Comparison of ENCODE assay signal across 8 cellular contexts in the genomic region with DNA sequence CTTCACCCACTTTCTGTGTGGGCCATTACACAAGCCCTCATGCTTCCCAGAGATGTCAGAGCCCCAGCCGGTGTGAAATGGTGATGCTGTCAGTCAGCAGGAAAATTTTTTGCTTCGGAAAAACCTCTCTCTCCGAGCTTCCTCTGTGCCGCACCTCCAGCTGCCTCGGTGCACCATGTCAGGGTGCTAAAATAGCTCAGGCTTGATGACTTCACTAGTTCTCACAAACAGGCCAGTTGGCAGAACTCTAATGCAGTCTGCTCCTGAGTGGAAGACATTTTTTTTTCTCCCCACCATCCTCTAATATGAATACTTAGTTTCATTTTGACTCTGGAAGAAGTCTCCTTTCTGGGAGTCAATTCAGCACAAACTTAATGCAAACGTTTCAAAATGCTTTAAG.
DNase-seq lines count a peak whose midpoint lies in the region; ATAC-seq, FAIRE-seq and TF ChIP-seq lines count a peak whose summit lies in the region.

No MANE protein-coding gene starts in this region.

- peak overlapping the region; percentile 49 for H3K9ac ChIP-seq in astrocyte (ENCODE audit: low read length)

- no peak overlapping the region for H2AFZ ChIP-seq in astrocyte (ENCODE audit: low read depth, low read length)

- H3K27ac Mint-ChIP-seq in astrocyte (ENCODE audit: unreplicated experiment): peak overlapping the region; percentile 93

- DNase-seq in EH (ENCODE audit: low read depth) (peak; percentile 53), astrocyte (ENCODE audit: low read depth) (peak; percentile 79), medulla oblongata (ENCODE audit: extremely low spot score) (peak; percentile 66), thoracic aorta (ENCODE audit: low spot score) (peak; percentile 27), NCI-H1694 (lab: John Stamatoyannopoulos, UW) (no peak), NCI-H748 (lab: John Stamatoyannopoulos, UW; ENCODE audit: unreplicated experiment) (no peak)
- DNase-seq in Jurkat, Clone E6-1 (ENCODE audit: low read depth, low spot score): peak; percentile 67

- peaks cover 2% of the 10 kb centered on the region for H3K9me3 Mint-ChIP-seq in astrocyte (ENCODE audit: unreplicated experiment)

- TF ChIP-seq CTCF in astrocyte (IDR thresholded peaks at IDR 0.05; ENCODE audit: insufficient read depth, low read depth, low read length) (no peak), thoracic aorta (IDR thresholded peaks at IDR 0.05) (no peak)

- H3K4me1 Mint-ChIP-seq in astrocyte (ENCODE audit: low read depth, unreplicated experiment): peaks cover 42% of the 10 kb centered on the region

- H3K79me2 ChIP-seq in astrocyte (ENCODE audit: insufficient read depth, low read length): peaks cover 73% of the 10 kb centered on the region

- H3K27ac ChIP-seq in astrocyte (ENCODE audit: low read depth, low read length): peak overlapping the region; percentile 54
- peak overlapping the region; percentile 74 to 75 for H3K27ac ChIP-seq in thoracic aorta

- H3K36me3 ChIP-seq in astrocyte (ENCODE audit: insufficient read depth, low read length): no peaks in the 10 kb centered on the region
- H3K36me3 ChIP-seq in thoracic aorta: no peaks in the 10 kb centered on the region

- peaks cover 31% of the 10 kb centered on the region for H4K20me1 ChIP-seq in astrocyte (ENCODE audit: insufficient read depth, low read length)

- peak overlapping the region; percentile 37 for H3K4me3 ChIP-seq in Jurkat, Clone E6-1 (ENCODE audit: low read length)
- H3K4me3 ChIP-seq in astrocyte (ENCODE audit: insufficient read depth, low read depth, low read length) (peak overlapping the region; percentile 41), thoracic aorta (peak overlapping the region; percentile 53)

- peak; percentile 76 for FAIRE-seq in astrocyte (lab: Jason Lieb, UNC)

- ATAC-seq in GM21447 (IDR thresholded peaks at IDR 0.05; ENCODE audit: unreplicated experiment): peak; percentile 75
- ATAC-seq in thoracic aorta (ENCODE audit: insufficient number of reproducible peaks, low FRiP score, low read depth): peak; percentile 92

- peaks cover 5% of the 10 kb centered on the region for H3K36me3 Mint-ChIP-seq in astrocyte (ENCODE audit: low read depth, unreplicated experiment)

- H3K27me3 ChIP-seq in astrocyte (ENCODE audit: insufficient read depth, low read length) (no peaks in the 10 kb centered on the region), thoracic aorta (replicated peaks; ENCODE audit: insufficient read depth) (no peaks in the 10 kb centered on the region)

- no peaks in the 10 kb centered on the region for H3K27me3 Mint-ChIP-seq in astrocyte (ENCODE audit: low read depth, unreplicated experiment)

- H3K4me1 ChIP-seq in astrocyte (ENCODE audit: insufficient read depth, low read length) (peaks cover 6% of the 10 kb centered on the region), thoracic aorta (ENCODE audit: control insufficient read depth in 1 of 2, low read depth in 2 of 2) (peaks cover 21 to 79% of the 10 kb centered on the region in 2 donors)

- H3K4me3 Mint-ChIP-seq in astrocyte (ENCODE audit: unreplicated experiment): peak overlapping the region; percentile 67

- H3K4me2 ChIP-seq in astrocyte (ENCODE audit: low read length): peak overlapping the region; percentile 73

- H3K9me3 ChIP-seq in astrocyte (ENCODE audit: insufficient read depth, low read depth, low read length) (no peaks in the 10 kb centered on the region), thoracic aorta (no peaks in the 10 kb centered on the region)

Comparison
In these comparisons a context has a peak if more than half of its experiments do, and no peak if none do; other contexts are left out.
1. DNase-seq: peak in EH (single experiment), Jurkat, Clone E6-1 (single experiment), astrocyte (single experiment), medulla oblongata (single experiment) and thoracic aorta (single experiment); none in NCI-H1694 (single experiment) and NCI-H748 (single experiment).
2. Peak in every context shown above with its lines, with median percentiles within 50 percentile points of each other: H3K4me3 ChIP-seq.